ENCODE assay signal across 7 cellular contexts in genomic region chr16:28935924-28936783, GRCh38. TPM values are rescaled to one million over a fixed set of nuclear protein-coding genes. Genes with fewer than 3 reads are reported as not detected.
DNase-seq lines count a peak whose midpoint lies in the region; ATAC-seq and TF ChIP-seq lines count a peak whose summit lies in the region.

No MANE protein-coding gene starts in this region.

- in situ Hi-C loops in transverse colon (cut with MboI; ENCODE audit: low pct_ligation_motif_present in 1 of 4, low pct_unique_long_range_greater_than_20kb in 1 of 4, low sequenced_read_pairs in 3 of 4) = no loop called here

- no peaks in the 10 kb centered on the region for H3K36me3 ChIP-seq in SJCRH30
- H3K36me3 ChIP-seq in transverse colon = no peaks in the 10 kb centered on the region

- ATAC-seq in GM18868 (IDR thresholded peaks at IDR 0.05; ENCODE audit: unreplicated experiment) = peak; percentile 79
- peak; percentile 62 for ATAC-seq in HG03139 (IDR thresholded peaks at IDR 0.05; ENCODE audit: unreplicated experiment)

- TF ChIP-seq CTCF in transverse colon (IDR thresholded peaks at IDR 0.05) = no peak

- TF ChIP-seq POLR2A in transverse colon (IDR thresholded peaks at IDR 0.05) = no peak

- H3K9me3 ChIP-seq in SJCRH30 (replicated peaks) (no peaks in the 10 kb centered on the region), transverse colon (no peaks in the 10 kb centered on the region)

- TF ChIP-seq EP300 in transverse colon (IDR thresholded peaks at IDR 0.05; ENCODE audit: low read depth) = no peak

- peak; percentile 45 to 61 for DNase-seq in SJCRH30
- DNase-seq in activated gamma-delta T cell treated with anti-CD3 and anti-CD28 coated beads, Interleukin-2, amount 50 U/mL, for 16 hours (ENCODE audit: low read depth) = peak; percentile 66
- peak; percentile 68 for DNase-seq in glomerular visceral epithelial cell (ENCODE audit: extremely low spot score)
- peak; percentile 17 to 96 (median 47) for DNase-seq in posterior cingulate gyrus
- peak; percentile 89 for DNase-seq in transverse colon

- H3K27me3 ChIP-seq in SJCRH30 (no peaks in the 10 kb centered on the region), transverse colon (no peaks in the 10 kb centered on the region)

- intact Hi-C loops in posterior cingulate gyrus (cut with DNase I) = no loop called here
- intact Hi-C loops in transverse colon (cut with DNase I; ENCODE audit: low total_unique reads) = loop anchor here (2.0 kb wide), 1 partner anchor 57 kb away; the partner anchor contains the start of gene ATP2A1

- peaks cover under 1% of the 10 kb centered on the region for H3K4me1 ChIP-seq in SJCRH30
- peaks cover 0 to 6% (median 2%) of the 10 kb centered on the region in 4 donors for H3K4me1 ChIP-seq in transverse colon

- H3K27ac ChIP-seq in SJCRH30 (no peak overlapping the region), transverse colon (peak overlapping the region in 1 of 4 donors; percentile 10)

- H3K4me3 ChIP-seq in SJCRH30 (no peak overlapping the region), transverse colon (peak overlapping the region in 2 of 4 donors; percentile 13 to 36)

- WGBS in transverse colon (ENCODE audit: low coverage in 1 of 2), 2 donors = 25 to 43% methylated on average over 4 to 23 of the region's 36 CpGs

RNA-seq across cellular contexts. Expression of gene CD19, which starts 4.4 kb away (rescaled TPM):
- 0.10 TPM in 1 of 2 replicates, not detected in the other for total RNA-seq in SJCRH30 (2014; rRNA removed; shearing (Covaris generic))
- 1 to 10 TPM in 2 of 4 donors, not detected in 2; 4.5 to 9.8 TPM for total RNA-seq in transverse colon

RNA-seq across cellular contexts. Expression of gene RABEP2, which starts 11.1 kb away (rescaled TPM):
- 7.4 and 8.1 TPM in 2 replicates for total RNA-seq in SJCRH30 (2014; rRNA removed; shearing (Covaris generic))
- total RNA-seq in transverse colon = 100 to 1,000 TPM in 2 of 4 donors, 10 to 100 TPM in 2; 57.1 to 182 (median 130) TPM

RNA-seq across cellular contexts. Expression of gene NFATC2IP, which starts 14.6 kb away (rescaled TPM):
- 20.2 and 29.5 TPM in 2 replicates for total RNA-seq in SJCRH30 (2014; rRNA removed; shearing (Covaris generic))
- 10 to 100 TPM; 59.1 to 89.4 (median 70.2) TPM for total RNA-seq in transverse colon

RNA-seq across cellular contexts. Expression of gene SPNS1, which starts 38.4 kb away (rescaled TPM):
- total RNA-seq in SJCRH30 (2014; rRNA removed; shearing (Covaris generic)) = 22.1 and 23.5 TPM in 2 replicates
- total RNA-seq in transverse colon = 10 to 100 TPM; 22.7 to 75.2 (median 28.2) TPM

RNA-seq across cellular contexts. Expression of gene LAT, which starts 48.7 kb away (rescaled TPM):
- total RNA-seq in SJCRH30 (2014; rRNA removed; shearing (Covaris generic)) = 0.66 and 1.6 TPM in 2 replicates
- total RNA-seq in transverse colon = 10 to 100 TPM in 1 of 4 donors, 1 to 10 TPM in 3; 5.6 to 39.6 (median 8.4) TPM
